Comparison of ENCODE assay signal across 15 cellular contexts in genomic region chr7:74138334-74138867, GRCh38. TPM values are rescaled to one million over a fixed set of nuclear protein-coding genes. Genes with fewer than 3 reads are reported as not detected.
DNase-seq lines count a peak whose midpoint lies in the region; ATAC-seq and TF ChIP-seq lines count a peak whose summit lies in the region.
"Had no signal": no experiment of that assay in that cellular context is flagged by ENCODE, and none has a peak within 500 bp of the region (broad histone marks: within the 10 kb centered on the region; RNA-seq: fewer than 3 reads in every experiment).

No MANE protein-coding gene starts in this region.

- no peak for TF ChIP-seq POLR2A in erythroblast (IDR thresholded peaks at IDR 0.05; ENCODE audit: low read length)

- CTCF ChIA-PET in WTC11 (lab: Charles Lee): interaction anchor here (0.6 to 2.7 kb wide), 16 partner anchors 9 to 560 kb away, joined by 3 to 12 read pairs (median 4); partner anchors contain the start of genes LIMK1 and TBL2

- no peaks in the 10 kb centered on the region for H3K36me3 Mint-ChIP-seq in WTC11
- H3K36me3 Mint-ChIP-seq in progenitor cell of endocrine pancreas (ENCODE audit: insufficient read depth): no peaks in the 10 kb centered on the region

- peak overlapping the region; percentile 63 for H3K4me3 Mint-ChIP-seq in WTC11
- no peak overlapping the region for H3K4me3 Mint-ChIP-seq in progenitor cell of endocrine pancreas (ENCODE audit: low read depth)
- H3K4me3 Mint-ChIP-seq: activated B cell treated with CpG ODN at 0.5 μM for 24 hours had no signal

- no peak for TF ChIP-seq CTCF in WTC11 (IDR thresholded peaks at IDR 0.05)
- no peak for TF ChIP-seq CTCF in progenitor cell of endocrine pancreas (IDR thresholded peaks at IDR 0.05; ENCODE audit: unreplicated experiment)

- peak; percentile 20 for DNase-seq in activated naive CD4-positive, alpha-beta T cell treated with Interleukin-2 at 50 U/mL for 16 hours
- DNase-seq in activated naive CD4-positive, alpha-beta T cell treated with anti-CD3 and anti-CD28 coated beads, Interleukin-2, amount 50 U/mL, for 16 hours: no peak
- DNase-seq in WTC11 (ENCODE audit: low spot score) (peak; percentile 69), iPS DF 4.7 (ENCODE audit: extremely low read depth, low spot score) (peak; percentile 49), progenitor cell of endocrine pancreas (ENCODE audit: low spot score, unreplicated experiment) (no peak), erythroblast (lab: John Stamatoyannopoulos, UW) (no peak), OCI-M1 (lab: John Stamatoyannopoulos, UW) (no peak), NCI-H345 (lab: John Stamatoyannopoulos, UW) (no peak)
- DNase-seq: activated B cell treated with CpG ODN at 0.5 μM for 24 hours, cerebellar nuclear complex, foreskin keratinocyte, MM.1S, NCI-H1417 treated with DMSO at 0.1 percent for 48 hours, NCI-H524, retina had no signal

- H3K27me3 Mint-ChIP-seq in WTC11 (ENCODE audit: low read depth) (no peaks in the 10 kb centered on the region), progenitor cell of endocrine pancreas (peaks cover 12% of the 10 kb centered on the region)
- H3K27me3 Mint-ChIP-seq: activated B cell treated with CpG ODN at 0.5 μM for 24 hours had no signal

- H3K4me1 Mint-ChIP-seq in WTC11 (peaks cover 37% of the 10 kb centered on the region), progenitor cell of endocrine pancreas (ENCODE audit: low read depth) (peaks cover 3% of the 10 kb centered on the region)

- H3K27ac Mint-ChIP-seq in WTC11 (peak overlapping the region; percentile 91), progenitor cell of endocrine pancreas (peak overlapping the region; percentile 37)
- H3K27ac Mint-ChIP-seq: activated B cell treated with CpG ODN at 0.5 μM for 24 hours had no signal

- peak; percentile 64 for ATAC-seq in WTC11
- ATAC-seq: foreskin keratinocyte had no signal

- POLR2A ChIA-PET in WTC11 (lab: Charles Lee): interaction anchor here (0.5 to 1.1 kb wide), 7 partner anchors 16 to 232 kb away, joined by 3 read pairs; partner anchors contain the start of gene EIF4H

- H3K9me3 Mint-ChIP-seq in WTC11 (no peaks in the 10 kb centered on the region), progenitor cell of endocrine pancreas (ENCODE audit: low read depth) (no peaks in the 10 kb centered on the region)
- H3K9me3 Mint-ChIP-seq: activated B cell treated with CpG ODN at 0.5 μM for 24 hours had no signal

TF ChIP-seq in WTC11, 78 proteins besides CTCF, POLR2A, EP300 and RAD21:
- TF ChIP-seq SMAD4 (CRISPR knock-in tag; IDR thresholded peaks at IDR 0.05) (no peak), ZSCAN18 (CRISPR knock-in tag; IDR thresholded peaks at IDR 0.05) (peak; percentile 89)
TF ChIP-seq in WTC11: peak in this region for 1.

RNA-seq across cellular contexts. Expression of gene EIF4H, which starts 35.8 kb away (rescaled TPM):
- total RNA-seq in WTC11 (2021): 355 to 373 TPM (median 371 TPM) in 3 replicates
- 213 and 220 TPM in 2 replicates for total RNA-seq in progenitor cell of endocrine pancreas

RNA-seq across cellular contexts. Expression of gene LIMK1, which starts 54.8 kb away (rescaled TPM):
- total RNA-seq in WTC11 (2021) (85.4 to 92.1 TPM (median 90.6 TPM) in 3 replicates), progenitor cell of endocrine pancreas (62.7 and 65.1 TPM in 2 replicates)

Comparison
In these comparisons a context has a peak if more than half of its experiments do, and no peak if none do; other contexts are left out.
1. DNase-seq: peak in activated naive CD4-positive, alpha-beta T cell treated with Interleukin-2 at 50 U/mL for 16 hours (single experiment), WTC11 (single experiment) and iPS DF 4.7 (single experiment); none in activated naive CD4-positive, alpha-beta T cell treated with anti-CD3 and anti-CD28 coated beads, Interleukin-2, amount 50 U/mL, for 16 hours (single experiment), progenitor cell of endocrine pancreas (single experiment), erythroblast (0 of 2), OCI-M1 (single experiment) and NCI-H345 (single experiment).